ENCODE assay signal across 11 cellular contexts in genomic region chr6:139708342-139709199, GRCh38.
DNase-seq lines count a peak whose midpoint lies in the region; TF ChIP-seq lines count a peak whose summit lies in the region.
"Had no signal": no experiment of that assay in that cellular context is flagged by ENCODE, and none has a peak within 500 bp of the region (broad histone marks: within the 10 kb centered on the region; RNA-seq: fewer than 3 reads in every experiment).

No MANE protein-coding gene starts in this region.

- no peak for TF ChIP-seq EP300 in transverse colon (IDR thresholded peaks at IDR 0.05; ENCODE audit: low read depth)

- no peaks in the 10 kb centered on the region for H3K36me3 ChIP-seq in kidney epithelial cell (ENCODE audit: control insufficient read depth, insufficient read depth, low read length)
- no peaks in the 10 kb centered on the region for H3K36me3 ChIP-seq in transverse colon
- H3K36me3 ChIP-seq: MG63 had no signal

- peak overlapping the region; percentile 4 to 57 (median 26) for H3K27ac ChIP-seq in transverse colon

- no peak for TF ChIP-seq POLR2A in transverse colon (IDR thresholded peaks at IDR 0.05)

- no peak for TF ChIP-seq CTCF in kidney epithelial cell (IDR thresholded peaks at IDR 0.05; ENCODE audit: insufficient read depth, low read length, poor library complexity, severe bottlenecking)
- no peak for TF ChIP-seq CTCF in transverse colon (IDR thresholded peaks at IDR 0.05)

- DNase-seq in HS-27A (ENCODE audit: low read depth) (peak; percentile 90), amniotic stem cell (lab: John Stamatoyannopoulos, UW) (peak; percentile 75), kidney epithelial cell (ENCODE audit: low read depth) (peak; percentile 80), transverse colon (no peak), NCI-H2107 (lab: John Stamatoyannopoulos, UW) (no peak)
- DNase-seq in stimulated activated CD4-positive, alpha-beta T cell treated with anti-CD3 and anti-CD28 coated beads, Interleukin-2, amount 100 ng/mL, for 24 hours, result no peak
- DNase-seq in stimulated activated CD8-positive, alpha-beta memory T cell treated with anti-CD3 and anti-CD28 coated beads, Interleukin-4, amount 100 ng/mL, for 48 hours, result no peak
- no peak for DNase-seq in activated naive CD4-positive, alpha-beta T cell treated with anti-CD3 and anti-CD28 coated beads, Interleukin-2, amount 50 U/mL, for 16 hours
- DNase-seq: activated naive CD4-positive, alpha-beta T cell treated with Interleukin-2 at 50 U/mL for 16 hours; MG63; T-helper 17 cell had no signal

- H3K4me3 ChIP-seq in kidney epithelial cell (ENCODE audit: low read depth, low read length) (no peak overlapping the region), transverse colon (no peak overlapping the region)
- H3K4me3 ChIP-seq: MG63 had no signal

- no peaks in the 10 kb centered on the region for H3K9me3 ChIP-seq in transverse colon

- 32 to 50% methylated on average over 3 to 6 of the region's 6 CpGs for WGBS in transverse colon (ENCODE audit: low coverage in 1 of 2), 2 donors

- peaks cover 13 to 31% (median 24%) of the 10 kb centered on the region in 4 donors for H3K4me1 ChIP-seq in transverse colon

- in situ Hi-C loops in transverse colon (cut with MboI; ENCODE audit: low pct_ligation_motif_present in 1 of 4, low pct_unique_long_range_greater_than_20kb in 1 of 4, low sequenced_read_pairs in 3 of 4), result no loop called here

- H3K27me3 ChIP-seq in kidney epithelial cell (ENCODE audit: control insufficient read depth, insufficient read depth, low read length), result no peaks in the 10 kb centered on the region
- no peaks in the 10 kb centered on the region for H3K27me3 ChIP-seq in transverse colon
- H3K27me3 ChIP-seq: MG63 had no signal

- intact Hi-C loops in transverse colon (cut with DNase I; ENCODE audit: low total_unique reads), result loop anchor here (10.0 kb wide), 1 partner anchor 334 kb away; the partner anchor contains the start of gene CITED2

Comparison
In these comparisons a context has a peak if more than half of its experiments do, and no peak if none do; other contexts are left out.
1. DNase-seq: peak in HS-27A (single experiment), amniotic stem cell (single experiment) and kidney epithelial cell (single experiment); none in transverse colon (single experiment), stimulated activated CD4-positive, alpha-beta T cell treated with anti-CD3 and anti-CD28 coated beads, Interleukin-2, amount 100 ng/mL, for 24 hours (0 of 2), stimulated activated CD8-positive, alpha-beta memory T cell treated with anti-CD3 and anti-CD28 coated beads, Interleukin-4, amount 100 ng/mL, for 48 hours (single experiment), activated naive CD4-positive, alpha-beta T cell treated with anti-CD3 and anti-CD28 coated beads, Interleukin-2, amount 50 U/mL, for 16 hours (single experiment) and NCI-H2107 (single experiment).